In genomic region chr6:54076159-54076789, GRCh38 we compare ENCODE assay signal across 20 cellular contexts. TPM values are rescaled to one million over a fixed set of nuclear protein-coding genes. Genes with fewer than 3 reads are reported as not detected.
DNase-seq lines count a peak whose midpoint lies in the region; ATAC-seq, FAIRE-seq and TF ChIP-seq lines count a peak whose summit lies in the region.
"Had no signal": no experiment of that assay in that cellular context is flagged by ENCODE, and none has a peak within 500 bp of the region (broad histone marks: within the 10 kb centered on the region; RNA-seq: fewer than 3 reads in every experiment).

No MANE protein-coding gene starts in this region.

- H3K9me3 Mint-ChIP-seq in CD4-positive, alpha-beta T cell: no peaks in the 10 kb centered on the region
- H3K9me3 Mint-ChIP-seq in glutamatergic neuron (ENCODE audit: unreplicated experiment): peaks cover 2% of the 10 kb centered on the region
- H3K9me3 Mint-ChIP-seq: CD8-positive, alpha-beta T cell had no signal

- peak; percentile 32 for FAIRE-seq in HepG2 (lab: Jason Lieb, UNC)
- FAIRE-seq: A204.1, GM12892, GM19239, H1, K562 had no signal

- in situ Hi-C loops in HepG2 (cut with HindIII; ENCODE audit: extremely low pct_ligation_motif_present, low pct_unique_long_range_greater_than_20kb): no loop called here

- H3K9me2 ChIP-seq in Loucy (replicated peaks; ENCODE audit: low read depth, low read length): no peaks in the 10 kb centered on the region

- POLR2A ChIA-PET in HepG2 (lab: Yijun Ruan, JAX): no interaction called here
- POLR2A ChIA-PET in CD4-positive, alpha-beta T cell (lab: Charles Lee): no interaction called here

- H3K9ac ChIP-seq in Loucy (ENCODE audit: low read depth, low read length, poor library complexity, severe bottlenecking) (no peak overlapping the region), HepG2 (ENCODE audit: insufficient read depth, low read depth, low read length) (no peak overlapping the region)

- H3K79me2 ChIP-seq in Loucy (ENCODE audit: insufficient read depth, low read length): no peaks in the 10 kb centered on the region
- H3K79me2 ChIP-seq in HepG2 (ENCODE audit: insufficient read depth, low read length): no peaks in the 10 kb centered on the region

- CTCF ChIA-PET in HepG2 (lab: Yijun Ruan, JAX; ENCODE audit: low intra/inter-chr PET ratio, low total read pairs): no interaction called here
- CTCF ChIA-PET in CD4-positive, alpha-beta T cell (lab: Charles Lee): no interaction called here

- no peak for TF ChIP-seq POLR2A in HepG2 (IDR thresholded peaks at IDR 0.05; ENCODE audit: insufficient read depth in 1 of 2, low read depth in 2 of 2, low read length in 2 of 2)

- peak; percentile 59; the same call in 2 of the 3 replicates for ATAC-seq in HepG2
- no peak for ATAC-seq in CD4-positive, alpha-beta T cell (ENCODE audit: poor library complexity)
- ATAC-seq: CD8-positive, alpha-beta T cell; K562 had no signal

- no peaks in the 10 kb centered on the region for H3K27me3 ChIP-seq in Loucy (ENCODE audit: insufficient read depth, low read length, poor library complexity, severe bottlenecking)
- H3K27me3 ChIP-seq in HepG2 (ENCODE audit: control insufficient read depth in 1 of 2, insufficient read depth in 2 of 2, low read length in 2 of 2): no peaks in the 10 kb centered on the region
- no peaks in the 10 kb centered on the region for H3K27me3 ChIP-seq in CD4-positive, alpha-beta T cell (ENCODE audit: control insufficient read depth, insufficient read depth, low read length)
- H3K27me3 ChIP-seq: BE2C had no signal

- no peak for TF ChIP-seq RAD21 in HepG2 (CRISPR knock-in tag; IDR thresholded peaks at IDR 0.05)

- TF ChIP-seq CTCF in Loucy (conservative IDR thresholded peaks at IDR 0.05; ENCODE audit: low read length): no peak
- no peak for TF ChIP-seq CTCF in HepG2 (CRISPR knock-in tag; IDR thresholded peaks at IDR 0.05)
- TF ChIP-seq CTCF in CD4-positive, alpha-beta T cell (IDR thresholded peaks at IDR 0.05): no peak
- TF ChIP-seq CTCF in glutamatergic neuron (IDR thresholded peaks at IDR 0.05; ENCODE audit: partially characterized antibody, unreplicated experiment): no peak

- H3K9me3 ChIP-seq in Loucy (ENCODE audit: insufficient read depth, low read depth, low read length) (no peaks in the 10 kb centered on the region), HepG2 (ENCODE audit: low read length) (no peaks in the 10 kb centered on the region)
- H3K9me3 ChIP-seq in CD4-positive, alpha-beta T cell (ENCODE audit: control insufficient read depth, low read length): no peaks in the 10 kb centered on the region
- H3K9me3 ChIP-seq: BE2C, HAP-1 had no signal

- WGBS in HepG2 (ENCODE audit: low lambda C conversion rate): 53% methylated on average over 2 of the region's 2 CpGs

- H3K36me3 Mint-ChIP-seq in CD4-positive, alpha-beta T cell (ENCODE audit: low read depth): no peaks in the 10 kb centered on the region
- no peaks in the 10 kb centered on the region for H3K36me3 Mint-ChIP-seq in glutamatergic neuron (ENCODE audit: unreplicated experiment)
- H3K36me3 Mint-ChIP-seq: CD8-positive, alpha-beta T cell had no signal

- no peak overlapping the region for H3K4me3 Mint-ChIP-seq in CD4-positive, alpha-beta T cell
- H3K4me3 Mint-ChIP-seq in glutamatergic neuron (ENCODE audit: unreplicated experiment): no peak overlapping the region
- H3K4me3 Mint-ChIP-seq: CD8-positive, alpha-beta T cell had no signal

- peaks cover 9% of the 10 kb centered on the region for H3K27me3 Mint-ChIP-seq in CD4-positive, alpha-beta T cell
- H3K27me3 Mint-ChIP-seq in glutamatergic neuron (ENCODE audit: unreplicated experiment): no peaks in the 10 kb centered on the region

- TF ChIP-seq EP300 in HepG2 (IDR thresholded peaks at IDR 0.05; ENCODE audit: low read depth in 2 of 2, low read length in 2 of 2): no peak
- no peak for TF ChIP-seq EP300 in HepG2 (CRISPR knock-in tag; IDR thresholded peaks at IDR 0.05; ENCODE audit: borderline replicate concordance)

- no peaks in the 10 kb centered on the region for H3K36me3 ChIP-seq in Loucy (ENCODE audit: insufficient read depth, low read length)
- H3K36me3 ChIP-seq in HepG2 (replicated peaks in 1 of 2; ENCODE audit: control insufficient read depth in 1 of 2, insufficient read depth in 2 of 2, low read length in 2 of 2): no peaks in the 10 kb centered on the region
- H3K36me3 ChIP-seq: BE2C, HAP-1 had no signal

- H3K4me3 ChIP-seq in Loucy (ENCODE audit: low read length, poor library complexity, severe bottlenecking): no peak overlapping the region
- H3K4me3 ChIP-seq in HepG2 (replicated peaks in 1 of 3; ENCODE audit: insufficient read depth in 1 of 3, low read depth in 2 of 3, low read length in 3 of 3): no peak overlapping the region
- H3K4me3 ChIP-seq: HAP-1, K562 had no signal

- H3K4me1 Mint-ChIP-seq in CD4-positive, alpha-beta T cell (ENCODE audit: low read depth): no peaks in the 10 kb centered on the region
- H3K4me1 Mint-ChIP-seq in glutamatergic neuron (ENCODE audit: low read depth, unreplicated experiment): peaks cover 7% of the 10 kb centered on the region

- H3K4me2 ChIP-seq in Loucy (ENCODE audit: low read depth, low read length, poor library complexity, severe bottlenecking) (no peak overlapping the region), HepG2 (ENCODE audit: low read depth, low read length) (no peak overlapping the region)

- H3K4me1 ChIP-seq in Loucy (ENCODE audit: insufficient read depth, low read length, poor library complexity, severe bottlenecking) (no peaks in the 10 kb centered on the region), HepG2 (ENCODE audit: insufficient read depth, low read length) (no peaks in the 10 kb centered on the region)
- H3K4me1 ChIP-seq: BE2C, HAP-1 had no signal

- H3F3A ChIP-seq in Loucy (ENCODE audit: low read depth): no peaks in the 10 kb centered on the region

- no TSS peak for BruUV-seq in HepG2 (replicated peaks; lab: Mats Ljungman, UMichigan)

- no peak overlapping the region for H3K27ac ChIP-seq in HepG2 (ENCODE audit: extremely low read length, insufficient read depth, low read length)
- H3K27ac ChIP-seq in CD4-positive, alpha-beta T cell (ENCODE audit: low read depth, low read length): no peak overlapping the region
- H3K27ac ChIP-seq: C4-2B had no signal

- H4K20me1 ChIP-seq in Loucy (ENCODE audit: insufficient read depth, low read length, poor library complexity, severe bottlenecking) (no peaks in the 10 kb centered on the region), HepG2 (ENCODE audit: insufficient read depth, low read length) (no peaks in the 10 kb centered on the region)

- no peak overlapping the region for H3K27ac Mint-ChIP-seq in CD4-positive, alpha-beta T cell
- no peak overlapping the region for H3K27ac Mint-ChIP-seq in glutamatergic neuron (ENCODE audit: unreplicated experiment)
- H3K27ac Mint-ChIP-seq: CD8-positive, alpha-beta T cell had no signal

- DNase-seq in EH (ENCODE audit: low read depth) (peak; percentile 15), HepG2 (ENCODE audit: low spot score) (no peak), superior temporal gyrus (ENCODE audit: extremely low spot score) (peak; percentile 11), glutamatergic neuron (no peak), SHP77 treated with DMSO at 0.1 percent for 48 hours (lab: John Stamatoyannopoulos, UW) (no peak)
- DNase-seq in CD4-positive, alpha-beta T cell: no peak
- DNase-seq: BE2C; CD8-positive, alpha-beta T cell; COR-L47; DMS79; EL; GDM1 had no signal

- H2AFZ ChIP-seq in Loucy (ENCODE audit: low read length) (peak overlapping the region; percentile 56; the same call in 1 of the 2 replicates), HepG2 (ENCODE audit: low read length) (no peak overlapping the region)

- intact Hi-C loops in HepG2 (cut with micrococcal nuclease; ENCODE audit: unreplicated experiment): no loop called here
- intact Hi-C loops in CD4-positive, alpha-beta T cell (cut with DNase I, micrococcal nuclease): no loop called here

RNA-seq across cellular contexts. Expression of gene MLIP, which starts 35.0 kb away (rescaled TPM):
- 0.33 TPM in 1 of 2 replicates, not detected in the other for total RNA-seq in HepG2 (2016; rRNA removed; fragmentation: Illumina TruSeq; extraction: Trizol)
- not detected in 2 replicates for total RNA-seq in HepG2 (2016; cell fraction: cytosol; rRNA removed; fragmentation: Illumina TruSeq; extraction: Trizol; ENCODE audit: low read depth)
- total RNA-seq in HepG2 (2016; cell fraction: insoluble cytoplasmic fraction; rRNA removed; fragmentation: Illumina TruSeq; extraction: Trizol): 0.15 and 0.24 TPM in 2 replicates
- not detected in 2 replicates for total RNA-seq in HepG2 (2016; cell fraction: membrane; rRNA removed; fragmentation: Illumina TruSeq; extraction: Trizol)
- 0.78 and 1.1 TPM in 2 replicates for total RNA-seq in HepG2 (2016; cell fraction: nucleus; rRNA removed; fragmentation: Illumina TruSeq; extraction: Trizol)
- 0.08 TPM in 1 of 2 replicates, not detected in the other for polyA plus RNA-seq in HepG2 (2011; rRNA removed)
- polyA plus RNA-seq in HepG2 (2011; cell fraction: cytosol; rRNA removed): not detected in 2 replicates
- polyA plus RNA-seq in HepG2 (2011; cell fraction: nucleus; rRNA removed): not detected in 2 replicates
- polyA plus RNA-seq in HepG2 (2012): not detected in 2 replicates
- not detected in 2 replicates for polyA plus RNA-seq in HepG2 (2016; cell fraction: cytosol; fragmentation: Illumina TruSeq; extraction: Trizol; ENCODE audit: low read depth)
- polyA plus RNA-seq in HepG2 (2016; cell fraction: insoluble cytoplasmic fraction; fragmentation: Illumina TruSeq; extraction: Trizol; ENCODE audit: low read depth): not detected in 2 replicates
- polyA plus RNA-seq in HepG2 (2016; cell fraction: membrane; fragmentation: Illumina TruSeq; extraction: Trizol; ENCODE audit: low read depth): not detected in 2 replicates
- polyA plus RNA-seq in HepG2 (2016; cell fraction: nucleus; fragmentation: Illumina TruSeq; extraction: Trizol; ENCODE audit: insufficient read depth, low read depth): not detected in 2 replicates
- polyA minus RNA-seq in HepG2 (2011; rRNA and poly(A)+ RNA removed; ENCODE audit: low replicate concordance): 0.54 TPM in 1 of 2 replicates, not detected in the other
- not detected in 2 replicates for polyA minus RNA-seq in HepG2 (2011; cell fraction: cytosol; rRNA and poly(A)+ RNA removed)
- polyA minus RNA-seq in HepG2 (2011; cell fraction: nucleus; rRNA and poly(A)+ RNA removed): 7.8 TPM in 1 of 2 replicates, not detected in the other
- total RNA-seq in CD4-positive, alpha-beta T cell: not detected
- 0.44 TPM for total RNA-seq in glutamatergic neuron (ENCODE audit: unreplicated experiment)
- total RNA-seq: CD8-positive, alpha-beta T cell; H1; K562 had no signal
- polyA plus RNA-seq: H1, K562 had no signal

Comparison
In these comparisons a context has a peak if more than half of its experiments do, and no peak if none do; other contexts are left out.
1. DNase-seq: peak in EH (single experiment) and superior temporal gyrus (single experiment); none in HepG2 (single experiment), CD4-positive, alpha-beta T cell (0 of 10), glutamatergic neuron (single experiment) and SHP77 treated with DMSO at 0.1 percent for 48 hours (single experiment).